In the genomic region with DNA sequence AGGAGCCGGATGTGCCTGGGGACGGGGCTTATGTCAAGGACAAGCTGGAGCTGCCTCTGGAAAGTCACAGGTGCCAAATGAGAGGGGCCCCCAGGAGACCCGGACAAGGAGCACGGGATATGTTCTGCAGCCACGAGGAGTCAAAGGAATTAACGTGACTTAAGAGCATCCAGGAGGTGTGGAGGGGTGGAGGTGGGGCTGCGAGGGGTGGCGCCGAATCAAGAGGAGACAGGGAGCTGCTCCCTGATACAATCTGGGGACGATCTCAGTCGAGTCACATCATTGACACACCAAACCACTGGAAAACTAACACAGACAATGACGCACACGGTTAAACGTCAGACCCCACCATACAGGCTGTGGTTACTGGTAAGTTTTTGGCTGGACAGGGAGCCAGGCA, we compare ENCODE assay signal across 1 cellular context.
TF ChIP-seq lines count a peak whose summit lies in the region.

No MANE protein-coding gene starts in this region.

TF ChIP-seq in IMR-90, 13 proteins besides CTCF, POLR2A, EP300 and RAD21:
- TF ChIP-seq MAFK (IDR thresholded peaks at IDR 0.05; ENCODE audit: low read depth, low read length): no peak
- TF ChIP-seq FOS (IDR thresholded peaks at IDR 0.05; ENCODE audit: low read depth, low read length): no peak
- TF ChIP-seq RCOR1 (IDR thresholded peaks at IDR 0.05; ENCODE audit: insufficient replicate concordance, low read length): no peak
- no peak for TF ChIP-seq RFX5 (IDR thresholded peaks at IDR 0.05; ENCODE audit: low read depth, low read length)
- no peak for TF ChIP-seq SMC3 (IDR thresholded peaks at IDR 0.05; ENCODE audit: low read depth, low read length)
- TF ChIP-seq MAZ (IDR thresholded peaks at IDR 0.05; ENCODE audit: borderline replicate concordance, low read depth, low read length): no peak
- no peak for TF ChIP-seq CHD1 (IDR thresholded peaks at IDR 0.05; ENCODE audit: low read depth, low read length)
TF ChIP-seq in IMR-90: peak in this region for 0.
